Comparison of ENCODE assay signal across 14 cellular contexts in the genomic region with DNA sequence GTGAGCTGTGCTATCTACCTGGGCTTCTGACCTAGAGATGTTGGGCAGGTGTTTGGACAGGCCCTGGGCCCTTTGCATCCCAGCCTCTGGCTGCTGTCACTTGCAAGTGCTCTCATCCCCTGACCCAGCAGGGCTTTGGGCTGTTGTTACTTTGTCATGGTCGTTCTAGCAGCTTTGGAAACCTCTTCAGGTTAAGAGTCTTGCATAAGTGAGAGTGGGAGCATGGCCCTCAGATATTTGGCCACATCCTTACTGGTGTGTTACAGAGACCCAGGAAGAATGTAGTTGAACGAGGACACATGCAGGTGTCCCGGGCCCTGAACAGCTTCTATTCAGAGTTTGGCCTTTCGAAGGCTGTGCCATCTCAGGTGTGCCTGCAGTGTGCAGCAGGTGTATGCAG. TPM values are rescaled to one million over a fixed set of nuclear protein-coding genes. Genes with fewer than 3 reads are reported as not detected.
DNase-seq lines count a peak whose midpoint lies in the region; ATAC-seq and TF ChIP-seq lines count a peak whose summit lies in the region.
"Had no signal": no experiment of that assay in that cellular context is flagged by ENCODE, and none has a peak within 500 bp of the region (broad histone marks: within the 10 kb centered on the region; RNA-seq: fewer than 3 reads in every experiment).

No MANE protein-coding gene starts in this region.

- no peak overlapping the region for H2AK5ac ChIP-seq in trophoblast cell (ENCODE audit: low read length)

- CTCF ChIA-PET in CD4-positive, alpha-beta T cell (lab: Charles Lee), result interaction anchor here (1.1 kb wide), 1 partner anchor 14 kb away, joined by 3 read pairs; no protein-coding TSS in a partner anchor

- H3K36me3 ChIP-seq in adipocyte (ENCODE audit: control insufficient read depth, insufficient read depth, low read length, severe bottlenecking) (no peaks in the 10 kb centered on the region), trophoblast cell (ENCODE audit: control insufficient read depth in 1 of 2, insufficient read depth in 2 of 2, low read length in 2 of 2) (peaks cover 16 to 26% of the 10 kb centered on the region in 2 experiments)

- no peak for TF ChIP-seq CTCF in CD4-positive, alpha-beta T cell (IDR thresholded peaks at IDR 0.05)

- H3K9ac ChIP-seq in adipocyte (ENCODE audit: low read length) (peak overlapping the region; percentile 41), trophoblast cell (ENCODE audit: low read length) (no peak overlapping the region)

- H3K27me3 Mint-ChIP-seq in CD4-positive, alpha-beta T cell, result no peaks in the 10 kb centered on the region
- no peaks in the 10 kb centered on the region for H3K27me3 Mint-ChIP-seq in activated T-helper 2 cell treated with anti-CD3 and anti-CD28 coated beads, Interferon-gamma antibody, Interleukin-2, Interleukin-4, amounts not matched to agents 10 μg/mL and 5 μg/mL and 100 μg/mL, durations not matched to agents 14 hours and 24 hours and 36 hours (ENCODE audit: low read depth)

- peak overlapping the region; percentile 57 for H3K4ac ChIP-seq in trophoblast cell (ENCODE audit: low read depth, low read length)

- no peak overlapping the region for H3K23ac ChIP-seq in trophoblast cell (ENCODE audit: low read length)

- no peak overlapping the region for H2BK12ac ChIP-seq in trophoblast cell (ENCODE audit: low read length)

- intact Hi-C loops in CD4-positive, alpha-beta T cell (cut with DNase I, micrococcal nuclease), result loop anchor here in 1 of 2 experiments (2.0 to 10.0 kb wide), 3 partner anchors 27 to 1223 kb away; no protein-coding TSS in a partner anchor
- intact Hi-C loops in activated T-helper 2 cell treated with anti-CD3 and anti-CD28 coated beads, Interferon-gamma antibody, Interleukin-2, Interleukin-4, amounts not matched to agents 10 μg/mL and 5 μg/mL and 100 μg/mL, durations not matched to agents 14 hours and 24 hours and 36 hours (cut with micrococcal nuclease), result no loop called here

- H3K9me3 Mint-ChIP-seq in CD4-positive, alpha-beta T cell, result no peaks in the 10 kb centered on the region
- H3K9me3 Mint-ChIP-seq in activated T-helper 2 cell treated with anti-CD3 and anti-CD28 coated beads, Interferon-gamma antibody, Interleukin-2, Interleukin-4, amounts not matched to agents 10 μg/mL and 5 μg/mL and 100 μg/mL, durations not matched to agents 14 hours and 24 hours and 36 hours, result no peaks in the 10 kb centered on the region
- H3K9me3 Mint-ChIP-seq: activated T-helper 1 cell treated with anti-CD3 and anti-CD28 coated beads, Interleukin-12 subunit alpha, Interleukin-12 subunit beta, Interleukin-2, Interleukin-4 antibody, amounts not matched to agents 30 ng/mL and 10 ng/mL and 1 ng/mL, durations not matched to agents 14 hours and 24 hours and 36 hours had no signal

- no peak overlapping the region for H4K8ac ChIP-seq in trophoblast cell (ENCODE audit: low read depth, low read length)

- no peak for DNase-seq in CD4-positive, alpha-beta T cell
- DNase-seq in adipocyte (ENCODE audit: low read depth), result no peak
- peak in 1 of 2 donors; percentile 31 for DNase-seq in trophoblast cell
- no peak for DNase-seq in activated T-helper 2 cell treated with anti-CD3 and anti-CD28 coated beads, Interferon-gamma antibody, Interleukin-2, Interleukin-4, amounts not matched to agents 10 μg/mL and 5 μg/mL and 100 μg/mL, durations not matched to agents 14 hours and 24 hours and 36 hours (ENCODE audit: low spot score)
- no peak for DNase-seq in medulla oblongata (ENCODE audit: extremely low spot score)
- DNase-seq in stimulated activated CD4-positive, alpha-beta T cell treated with anti-CD3 and anti-CD28 coated beads, Interleukin-2, amount 100 ng/mL, for 48 hours, result no peak
- DNase-seq: effector memory CD4-positive, alpha-beta T cell; mucosa of descending colon; NCI-H2081 treated with DMSO at 0.1 percent for 48 hours; stimulated activated CD4-positive, alpha-beta T cell treated with anti-CD3 and anti-CD28 coated beads, Interleukin-4, amount 100 ng/mL, for 1 hour; stimulated activated naive CD4-positive, alpha-beta T cell had no signal

- no peak overlapping the region for H4K91ac ChIP-seq in trophoblast cell (ENCODE audit: low read depth, low read length)

- H2BK5ac ChIP-seq in trophoblast cell (ENCODE audit: low read depth, low read length, poor library complexity), result no peak overlapping the region

- H3K4me1 ChIP-seq in adipocyte (ENCODE audit: control insufficient read depth, insufficient read depth, low read length) (peaks cover 70% of the 10 kb centered on the region), trophoblast cell (ENCODE audit: control insufficient read depth in 1 of 2, insufficient read depth in 2 of 2, low read length in 2 of 2) (peaks cover 13 to 16% of the 10 kb centered on the region in 2 experiments)

- H3K27ac Mint-ChIP-seq in CD4-positive, alpha-beta T cell, result peak overlapping the region; percentile 37
- H3K27ac Mint-ChIP-seq in activated T-helper 2 cell treated with anti-CD3 and anti-CD28 coated beads, Interferon-gamma antibody, Interleukin-2, Interleukin-4, amounts not matched to agents 10 μg/mL and 5 μg/mL and 100 μg/mL, durations not matched to agents 14 hours and 24 hours and 36 hours, result no peak overlapping the region
- H3K27ac Mint-ChIP-seq: activated T-helper 1 cell treated with anti-CD3 and anti-CD28 coated beads, Interleukin-12 subunit alpha, Interleukin-12 subunit beta, Interleukin-2, Interleukin-4 antibody, amounts not matched to agents 30 ng/mL and 10 ng/mL and 1 ng/mL, durations not matched to agents 14 hours and 24 hours and 36 hours had no signal

- no peaks in the 10 kb centered on the region for H3K9me3 ChIP-seq in CD4-positive, alpha-beta T cell (ENCODE audit: control insufficient read depth, low read length)
- no peaks in the 10 kb centered on the region for H3K9me3 ChIP-seq in adipocyte (ENCODE audit: control insufficient read depth, low read length)
- H3K9me3 ChIP-seq in trophoblast cell (ENCODE audit: insufficient read depth, low read depth, low read length), result no peaks in the 10 kb centered on the region
- H3K9me3 ChIP-seq: mucosa of descending colon had no signal

- H3K27me3 ChIP-seq in CD4-positive, alpha-beta T cell (ENCODE audit: control insufficient read depth, insufficient read depth, low read length), result no peaks in the 10 kb centered on the region
- H3K27me3 ChIP-seq in adipocyte (replicated peaks; ENCODE audit: control insufficient read depth, insufficient read depth, low read length) (no peaks in the 10 kb centered on the region), trophoblast cell (ENCODE audit: insufficient read depth, low read length) (no peaks in the 10 kb centered on the region)

- H3K18ac ChIP-seq in trophoblast cell (ENCODE audit: low read length), result no peak overlapping the region

- ATAC-seq in CD4-positive, alpha-beta T cell (ENCODE audit: poor library complexity), result no peak
- ATAC-seq: mucosa of descending colon had no signal

- H3K27ac ChIP-seq in CD4-positive, alpha-beta T cell (ENCODE audit: low read depth, low read length), result no peak overlapping the region
- H3K27ac ChIP-seq in trophoblast cell (ENCODE audit: low read depth, low read length), result no peak overlapping the region
- H3K27ac ChIP-seq: SK-N-MC had no signal

- H3K36me3 Mint-ChIP-seq in CD4-positive, alpha-beta T cell (ENCODE audit: low read depth), result peaks cover 33% of the 10 kb centered on the region
- peaks cover 41% of the 10 kb centered on the region for H3K36me3 Mint-ChIP-seq in activated T-helper 2 cell treated with anti-CD3 and anti-CD28 coated beads, Interferon-gamma antibody, Interleukin-2, Interleukin-4, amounts not matched to agents 10 μg/mL and 5 μg/mL and 100 μg/mL, durations not matched to agents 14 hours and 24 hours and 36 hours (ENCODE audit: low read depth)

- H3K79me1 ChIP-seq in trophoblast cell (ENCODE audit: low read length), result peaks cover 8% of the 10 kb centered on the region

- no peak overlapping the region for H3K14ac ChIP-seq in trophoblast cell (ENCODE audit: low read length)

- no peak overlapping the region for H3K4me2 ChIP-seq in trophoblast cell (ENCODE audit: low read length)

- H4K12ac ChIP-seq in trophoblast cell (ENCODE audit: low read depth, low read length), result no peak overlapping the region

- no peak overlapping the region for H2BK120ac ChIP-seq in trophoblast cell (ENCODE audit: insufficient read depth, low read length, poor library complexity)

- H3K4me3 ChIP-seq in GM08714 (ENCODE audit: low read length) (peak overlapping the region; percentile 4; the same call in 1 of the 2 replicates), adipocyte (ENCODE audit: low read length) (peak overlapping the region; percentile 93), trophoblast cell (ENCODE audit: low read depth, low read length) (no peak overlapping the region)
- H3K4me3 ChIP-seq: mucosa of descending colon, SK-N-MC had no signal

- H3K4me1 Mint-ChIP-seq in CD4-positive, alpha-beta T cell (ENCODE audit: low read depth), result peaks cover 80% of the 10 kb centered on the region
- peaks cover 63% of the 10 kb centered on the region for H3K4me1 Mint-ChIP-seq in activated T-helper 2 cell treated with anti-CD3 and anti-CD28 coated beads, Interferon-gamma antibody, Interleukin-2, Interleukin-4, amounts not matched to agents 10 μg/mL and 5 μg/mL and 100 μg/mL, durations not matched to agents 14 hours and 24 hours and 36 hours (ENCODE audit: low read depth)

- POLR2A ChIA-PET in CD4-positive, alpha-beta T cell (lab: Charles Lee), result interaction anchor here (1.2 to 2.6 kb wide), 2 partner anchors 12 to 85 kb away, joined by 5 to 12 read pairs; a partner anchor contains a TSS

- no peak overlapping the region for H2AFZ ChIP-seq in trophoblast cell (ENCODE audit: insufficient read depth, low read length, poor library complexity)

- peaks cover 36% of the 10 kb centered on the region for H3K79me2 ChIP-seq in trophoblast cell (ENCODE audit: control insufficient read depth, insufficient read depth, low read length, poor library complexity)

- no CpG with 5 or more reads among the region's 4 CpGs for WGBS in trophoblast cell (ENCODE audit: extremely low coverage, insufficient coverage, insufficient read length)

- peak overlapping the region; percentile 96 for H3K4me3 Mint-ChIP-seq in CD4-positive, alpha-beta T cell
- H3K4me3 Mint-ChIP-seq in activated T-helper 2 cell treated with anti-CD3 and anti-CD28 coated beads, Interferon-gamma antibody, Interleukin-2, Interleukin-4, amounts not matched to agents 10 μg/mL and 5 μg/mL and 100 μg/mL, durations not matched to agents 14 hours and 24 hours and 36 hours (ENCODE audit: low read depth), result no peak overlapping the region

RNA-seq across cellular contexts. Expression of a gene that starts 4.5 kb away (rescaled TPM):
- total RNA-seq in CD4-positive, alpha-beta T cell, result 10 to 100 TPM; 49.2 to 51.9 TPM
- 27.5 and 27.8 TPM in 2 replicates for polyA plus RNA-seq in trophoblast cell (2013)
- 39.4 and 40.1 TPM in 2 replicates for total RNA-seq in activated T-helper 2 cell treated with anti-CD3 and anti-CD28 coated beads, Interferon-gamma antibody, Interleukin-2, Interleukin-4, amounts not matched to agents 10 μg/mL and 5 μg/mL and 100 μg/mL, durations not matched to agents 14 hours and 24 hours and 36 hours
